ENCODE assay signal across 7 cellular contexts in the genomic region with DNA sequence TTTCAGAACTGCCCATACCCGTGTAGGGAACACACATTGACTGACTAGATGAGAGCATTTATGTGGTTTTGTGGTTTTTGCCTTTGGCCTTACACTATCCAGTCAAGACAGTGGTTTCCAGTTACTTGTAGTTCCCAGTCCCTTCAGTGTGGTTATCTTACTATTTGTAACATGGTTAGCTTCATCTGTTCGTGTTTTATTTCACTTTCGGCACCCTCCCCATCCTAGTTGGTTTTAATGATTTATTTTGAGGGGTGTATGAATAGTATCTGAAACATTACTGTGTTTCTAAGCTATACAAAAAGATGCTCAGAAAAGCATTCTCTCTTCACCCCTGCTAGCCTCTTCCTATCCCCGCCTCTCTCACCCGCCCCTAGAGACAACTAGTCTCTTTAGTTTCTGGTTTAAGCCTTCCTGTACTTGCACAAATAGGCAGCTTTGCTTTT. TPM values are rescaled to one million over a fixed set of nuclear protein-coding genes. Genes with fewer than 3 reads are reported as not detected.
A peak's percentile ranks its signal among the peaks of the same experiment; 100 is the strongest.
DNase-seq lines count a peak whose midpoint lies in the region; ATAC-seq and TF ChIP-seq lines count a peak whose summit lies in the region.

No MANE protein-coding gene starts in this region.

- TF ChIP-seq CTCF in PC-3 (conservative IDR thresholded peaks at IDR 0.05; ENCODE audit: low read depth, low read length) (no peak), tibial nerve (IDR thresholded peaks at IDR 0.05) (no peak)

- no peaks in the 10 kb centered on the region for H3F3A ChIP-seq in PC-3 (ENCODE audit: low read length, unreplicated experiment)

- H3K4me3 ChIP-seq in PC-3 (ENCODE audit: low read length) (no peak overlapping the region), tibial nerve (no peak overlapping the region)

- H3K9me3 ChIP-seq in PC-3 (ENCODE audit: low read length), result no peaks in the 10 kb centered on the region
- no peaks in the 10 kb centered on the region for H3K9me3 ChIP-seq in tibial nerve

- POLR2A ChIA-PET in PC-3 (lab: Charles Lee; ENCODE audit: unreplicated experiment), result no interaction called here

- no peaks in the 10 kb centered on the region for H3K79me2 ChIP-seq in PC-3 (ENCODE audit: low read length)

- CTCF ChIA-PET in PC-3 (lab: Charles Lee), result no interaction called here

- no peak overlapping the region for H2AFZ ChIP-seq in PC-3 (ENCODE audit: low read length)

- no peak for TF ChIP-seq POLR2A in tibial nerve (IDR thresholded peaks at IDR 0.05)

- no peaks in the 10 kb centered on the region for H3K9me2 ChIP-seq in PC-3 (replicated peaks; ENCODE audit: low read length)

- H3K27me3 ChIP-seq in PC-3 (ENCODE audit: low read length) (no peaks in the 10 kb centered on the region), tibial nerve (no peaks in the 10 kb centered on the region)

- H4K20me1 ChIP-seq in PC-3 (ENCODE audit: low read length), result no peaks in the 10 kb centered on the region

- BruUV-seq in PC-3 (replicated peaks; lab: Mats Ljungman, UMichigan), result no TSS peak

- DNase-seq in PC-3 (peak; percentile 47), renal cortical epithelial cell (ENCODE audit: low read depth) (peak; percentile 77), tibial nerve (ENCODE audit: low spot score in 2 of 2) (no peak), NCI-H2196 treated with DMSO at 0.1 percent for 48 hours (lab: John Stamatoyannopoulos, UW; ENCODE audit: unreplicated experiment) (no peak)
- DNase-seq in stimulated activated CD4-positive, alpha-beta T cell treated with anti-CD3 and anti-CD28 coated beads, Interleukin-1b, Interleukin-23, amount 100 ng/mL, for 48 hours, result no peak

- H3K27ac ChIP-seq in PC-3 (ENCODE audit: low read length) (no peak overlapping the region), tibial nerve (no peak overlapping the region)

- H3K4me1 ChIP-seq in PC-3 (ENCODE audit: insufficient read depth, low read length) (no peaks in the 10 kb centered on the region), tibial nerve (peaks cover 0 to 21% (median 0%) of the 10 kb centered on the region in 4 donors)

- H3K36me3 ChIP-seq in PC-3 (ENCODE audit: low read depth, low read length), result no peaks in the 10 kb centered on the region
- peaks cover 0 to 12% (median 0%) of the 10 kb centered on the region in 3 donors for H3K36me3 ChIP-seq in tibial nerve

- ATAC-seq in GM19043 (IDR thresholded peaks at IDR 0.05; ENCODE audit: low read depth, unreplicated experiment) (peak; percentile 76), HG02884 (IDR thresholded peaks at IDR 0.05; ENCODE audit: unreplicated experiment) (peak; percentile 82), PC-3 (no peak)

- H3K9ac ChIP-seq in PC-3 (ENCODE audit: low read length), result no peak overlapping the region

- intact Hi-C loops in PC-3 (cut with micrococcal nuclease), result no loop called here

- WGBS in tibial nerve, 2 donors, result 84 to 86% methylated on average over 5 of the region's 5 CpGs

- TF ChIP-seq EP300 in tibial nerve (IDR thresholded peaks at IDR 0.05), result no peak

- no peak overlapping the region for H3K4me2 ChIP-seq in PC-3 (ENCODE audit: low read length)

RNA-seq across cellular contexts. Expression of a gene that starts 14.1 kb away (rescaled TPM):
- total RNA-seq in PC-3 (2014; rRNA removed), result 7.8 and 8.9 TPM in 2 replicates
- total RNA-seq in renal cortical epithelial cell, result 8.8 and 9.2 TPM in 2 replicates
- total RNA-seq in tibial nerve, result 10 to 100 TPM; 13.6 to 21.0 (median 17.4) TPM

Comparison
In these comparisons a context has a peak if more than half of its experiments do, and no peak if none do; other contexts are left out.
1. DNase-seq: peak in PC-3 (single experiment) and renal cortical epithelial cell (single experiment); none in tibial nerve (0 of 2), stimulated activated CD4-positive, alpha-beta T cell treated with anti-CD3 and anti-CD28 coated beads, Interleukin-1b, Interleukin-23, amount 100 ng/mL, for 48 hours (single experiment) and NCI-H2196 treated with DMSO at 0.1 percent for 48 hours (single experiment).